1 cellular context compared by ENCODE assay signal in genomic region chr12:96486751-96487150, GRCh38.
TF ChIP-seq lines count a peak whose summit lies in the region.

No MANE protein-coding gene starts in this region.

TF ChIP-seq in HEK293, 187 proteins besides CTCF, POLR2A, EP300 and RAD21 (continued from another document):
- TF ChIP-seq ZNF394 (tag by site-specific recombination; IDR thresholded peaks at IDR 0.05; ENCODE audit: borderline replicate concordance) (peak; percentile 86; the same call in 1 of the 2 replicates), ZNF621 (tag by site-specific recombination; IDR thresholded peaks at IDR 0.05) (no peak), REPIN1 (tag by site-specific recombination; IDR thresholded peaks at IDR 0.05; ENCODE audit: low read depth) (no peak), ZXDB (tag by site-specific recombination; IDR thresholded peaks at IDR 0.05) (peak; percentile 43; the same call in 1 of the 2 replicates), HOXA7 (CRISPR knock-in tag; IDR thresholded peaks at IDR 0.05; ENCODE audit: borderline replicate concordance) (no peak), KLF1 (tag by site-specific recombination; IDR thresholded peaks at IDR 0.05) (no peak)
TF ChIP-seq in HEK293: peak in this region for 13.
